In the genomic region with DNA sequence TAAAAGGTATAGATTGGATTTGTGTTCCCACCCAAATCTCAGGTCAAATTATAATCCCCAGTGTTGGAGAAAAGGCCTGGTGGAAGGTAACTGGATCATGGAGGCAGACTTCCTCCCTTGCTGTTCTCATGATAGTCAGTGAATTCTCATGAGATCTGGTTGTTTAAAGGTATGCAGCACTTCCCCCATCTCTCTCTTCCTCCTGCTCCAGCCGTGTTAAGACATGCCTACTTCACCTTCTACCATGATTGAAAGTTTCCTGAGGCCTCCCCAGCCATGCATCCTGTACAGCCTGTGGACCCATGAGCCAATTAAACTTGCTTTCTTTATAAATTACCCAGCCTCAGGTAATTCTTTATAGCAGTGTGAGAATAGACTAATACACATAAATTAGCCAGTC, we compare ENCODE assay signal across 24 cellular contexts. TPM values are rescaled to one million over a fixed set of nuclear protein-coding genes. Genes with fewer than 3 reads are reported as not detected.
DNase-seq lines count a peak whose midpoint lies in the region; ATAC-seq, FAIRE-seq and TF ChIP-seq lines count a peak whose summit lies in the region.
"Had no signal": no experiment of that assay in that cellular context is flagged by ENCODE, and none has a peak within 500 bp of the region (broad histone marks: within the 10 kb centered on the region; RNA-seq: fewer than 3 reads in every experiment).

No MANE protein-coding gene starts in this region.

- dilution Hi-C loops in keratinocyte (cut with MboI; ENCODE audit: extremely low pct_ligation_motif_present, low sequenced_read_pairs), result no loop called here

- no peaks in the 10 kb centered on the region for H3K27me3 ChIP-seq in breast epithelium
- no peaks in the 10 kb centered on the region for H3K27me3 ChIP-seq in bronchial epithelial cell (ENCODE audit: control insufficient read depth, insufficient read depth, low read length)
- no peaks in the 10 kb centered on the region for H3K27me3 ChIP-seq in keratinocyte (ENCODE audit: control insufficient read depth, extremely low read depth, insufficient read depth, low read length)
- H3K27me3 ChIP-seq: BLaER1 treated with 17β-estradiol and CSF1 and Interleukin-3, amounts not matched to agents 10 nM and 100 nM had no signal

- H3K27ac ChIP-seq in breast epithelium (no peak overlapping the region), epithelial cell of prostate (peak overlapping the region; percentile 96), keratinocyte (ENCODE audit: control insufficient read depth, insufficient read depth, low read length) (peak overlapping the region; percentile 96)
- H3K27ac ChIP-seq: 22Rv1; A549; BLaER1 treated with 17β-estradiol and CSF1 and Interleukin-3, amounts not matched to agents 10 nM and 100 nM; C4-2B had no signal

- TF ChIP-seq POLR2A in breast epithelium (IDR thresholded peaks at IDR 0.05), result no peak

- no peaks in the 10 kb centered on the region for H3K9me1 ChIP-seq in keratinocyte (ENCODE audit: control insufficient read depth, extremely low read depth, insufficient read depth, low read length)

- TF ChIP-seq CTCF in MCF 10A (IDR thresholded peaks at IDR 0.05; ENCODE audit: unreplicated experiment), result no peak
- no peak for TF ChIP-seq CTCF in breast epithelium (IDR thresholded peaks at IDR 0.05)
- no peak for TF ChIP-seq CTCF in bronchial epithelial cell (IDR thresholded peaks at IDR 0.05; ENCODE audit: insufficient read depth, low read length, severe bottlenecking)
- TF ChIP-seq CTCF in keratinocyte (optimal IDR thresholded peaks at IDR 0.05 in 1 of 3, IDR thresholded peaks at IDR 0.05 in 1 of 3, conservative IDR thresholded peaks at IDR 0.05 in 1 of 3; ENCODE audit: extremely low read depth in 1 of 3, insufficient read depth in 2 of 3, low read length in 3 of 3), result no peak

- ATAC-seq in natural killer cell treated with Interleukin-12 subunit alpha and Interleukin-12 subunit beta and Interleukin-15 and Interleukin-18, amount 100 ng/mL, for 72 hours, result no peak
- ATAC-seq: A549; CD8-positive, alpha-beta T cell had no signal

- intact Hi-C loops in MCF 10A (cut with micrococcal nuclease), result no loop called here
- intact Hi-C loops in breast epithelium (cut with DNase I; ENCODE audit: low total_unique reads), result no loop called here

- peaks cover 10% of the 10 kb centered on the region for H3K79me2 ChIP-seq in keratinocyte (ENCODE audit: control insufficient read depth, insufficient read depth, low read length)

- BruUV-seq in MCF 10A (replicated peaks; lab: Mats Ljungman, UMichigan), result no TSS peak

- H3K9ac ChIP-seq in keratinocyte (ENCODE audit: control insufficient read depth, extremely low read depth, insufficient read depth, low read length), result peak overlapping the region; percentile 20
- H3K9ac ChIP-seq: BLaER1 treated with 17β-estradiol and CSF1 and Interleukin-3, amounts not matched to agents 10 nM and 100 nM had no signal

- no peak for FAIRE-seq in bronchial epithelial cell (lab: Jason Lieb, UNC)
- peak; percentile 99 for FAIRE-seq in keratinocyte (lab: Jason Lieb, UNC)
- FAIRE-seq: A549, D721Med, G401.6, GM12891, GM19239 had no signal

- POLR2A ChIA-PET in MCF 10A (lab: Yijun Ruan, JAX), result interaction anchor here (1.4 to 6.4 kb wide), 5 partner anchors 11 to 33 kb away, joined by 4 to 40 read pairs (median 10); no protein-coding TSS in a partner anchor
- POLR2A ChIA-PET in HEK293T (lab: Yijun Ruan, JAX), result no interaction called here

- no peaks in the 10 kb centered on the region for H4K20me1 ChIP-seq in keratinocyte (ENCODE audit: control insufficient read depth, extremely low read depth, insufficient read depth, low read length)

- H3K27ac Mint-ChIP-seq in MCF 10A (ENCODE audit: low read depth, unreplicated experiment), result peak overlapping the region; percentile 59
- H3K27ac Mint-ChIP-seq in natural killer cell treated with Interleukin-12 subunit alpha and Interleukin-12 subunit beta and Interleukin-15 and Interleukin-18, amount 100 ng/mL, for 72 hours, result no peak overlapping the region
- H3K27ac Mint-ChIP-seq: B cell; CD4-positive, alpha-beta T cell; CD8-positive, alpha-beta T cell had no signal

- peaks cover 17% of the 10 kb centered on the region for H3K9me3 Mint-ChIP-seq in MCF 10A (ENCODE audit: unreplicated experiment)
- H3K9me3 Mint-ChIP-seq in natural killer cell treated with Interleukin-12 subunit alpha and Interleukin-12 subunit beta and Interleukin-15 and Interleukin-18, amount 100 ng/mL, for 72 hours, result peaks cover 3% of the 10 kb centered on the region

- no peaks in the 10 kb centered on the region for H3K4me1 ChIP-seq in breast epithelium
- H3K4me1 ChIP-seq in keratinocyte (ENCODE audit: control insufficient read depth, extremely low read depth, insufficient read depth, low read length), result peaks cover 46% of the 10 kb centered on the region
- H3K4me1 ChIP-seq: A549, Caco-2 had no signal

- CTCF ChIA-PET in MCF 10A (lab: Yijun Ruan, JAX), result no interaction called here
- CTCF ChIA-PET in HEK293T (lab: Yijun Ruan, JAX), result no interaction called here

- no peaks in the 10 kb centered on the region for H3K36me3 Mint-ChIP-seq in MCF 10A (ENCODE audit: insufficient read depth, unreplicated experiment)
- H3K36me3 Mint-ChIP-seq in natural killer cell treated with Interleukin-12 subunit alpha and Interleukin-12 subunit beta and Interleukin-15 and Interleukin-18, amount 100 ng/mL, for 72 hours, result no peaks in the 10 kb centered on the region
- H3K36me3 Mint-ChIP-seq: CD8-positive, alpha-beta T cell had no signal

- no peak overlapping the region for H3K4me3 ChIP-seq in breast epithelium
- no peak overlapping the region for H3K4me3 ChIP-seq in bronchial epithelial cell (ENCODE audit: low read depth, low read length)
- no peak overlapping the region for H3K4me3 ChIP-seq in keratinocyte (ENCODE audit: control insufficient read depth in 2 of 3, extremely low read depth in 1 of 3, insufficient read depth in 2 of 3, low read depth in 1 of 3, low read length in 3 of 3)
- H3K4me3 ChIP-seq: A549; BLaER1 treated with 17β-estradiol and CSF1 and Interleukin-3, amounts not matched to agents 10 nM and 100 nM had no signal

- peaks cover 28% of the 10 kb centered on the region for H3K4me1 Mint-ChIP-seq in MCF 10A (ENCODE audit: insufficient read depth, unreplicated experiment)
- H3K4me1 Mint-ChIP-seq in natural killer cell treated with Interleukin-12 subunit alpha and Interleukin-12 subunit beta and Interleukin-15 and Interleukin-18, amount 100 ng/mL, for 72 hours (ENCODE audit: low read depth in 2 of 2), result no peaks in the 10 kb centered on the region
- H3K4me1 Mint-ChIP-seq: B cell had no signal

- peak overlapping the region; percentile 42 for H3K4me2 ChIP-seq in keratinocyte (ENCODE audit: control insufficient read depth, extremely low read depth, insufficient read depth, low read depth, low read length)
- H3K4me2 ChIP-seq: A549 had no signal

- no peak overlapping the region for H3K4me3 Mint-ChIP-seq in MCF 10A (ENCODE audit: unreplicated experiment)
- H3K4me3 Mint-ChIP-seq in natural killer cell treated with Interleukin-12 subunit alpha and Interleukin-12 subunit beta and Interleukin-15 and Interleukin-18, amount 100 ng/mL, for 72 hours, result no peak overlapping the region
- H3K4me3 Mint-ChIP-seq: B cell; CD4-positive, alpha-beta T cell; CD8-positive, alpha-beta T cell had no signal

- DNase-seq in MCF 10A (ENCODE audit: unreplicated experiment), result no peak
- DNase-seq in breast epithelium (ENCODE audit: low spot score in 2 of 2), result no peak
- DNase-seq in bronchial epithelial cell (ENCODE audit: low read depth), result peak; percentile 81
- DNase-seq in epithelial cell of prostate (ENCODE audit: low read depth, low spot score), result peak; percentile 39
- DNase-seq in keratinocyte (ENCODE audit: low read depth, low spot score), result no peak
- DNase-seq in HEK293T (ENCODE audit: extremely low spot score), result no peak
- no peak for DNase-seq in natural killer cell treated with Interleukin-12 subunit alpha and Interleukin-12 subunit beta and Interleukin-15 and Interleukin-18, amount 100 ng/mL, for 72 hours (ENCODE audit: low spot score)
- DNase-seq in NCI-H2107 treated with DMSO at 0.1 percent for 48 hours (lab: John Stamatoyannopoulos, UW; ENCODE audit: unreplicated experiment), result no peak
- DNase-seq: AML-193; Caco-2; Calu3; CD4-positive, alpha-beta T cell; CD8-positive, alpha-beta T cell; DMS79 treated with DMSO at 0.1 percent for 48 hours; GF-D8 had no signal

- H3K36me3 ChIP-seq in breast epithelium, result no peaks in the 10 kb centered on the region
- H3K36me3 ChIP-seq in bronchial epithelial cell (ENCODE audit: control insufficient read depth, insufficient read depth, low read length), result no peaks in the 10 kb centered on the region
- no peaks in the 10 kb centered on the region for H3K36me3 ChIP-seq in keratinocyte (ENCODE audit: control insufficient read depth in 2 of 2, extremely low read depth in 1 of 2, insufficient read depth in 2 of 2, low read length in 2 of 2)

- peaks cover 9 to 14% of the 10 kb centered on the region in 2 donors for H3K9me3 ChIP-seq in breast epithelium
- peaks cover 4% of the 10 kb centered on the region for H3K9me3 ChIP-seq in keratinocyte (ENCODE audit: control insufficient read depth, low read depth, low read length)
- H3K9me3 ChIP-seq: A549, Caco-2 had no signal

- peak overlapping the region; percentile 29 for H2AFZ ChIP-seq in keratinocyte (ENCODE audit: control insufficient read depth, low read length)

- H3K27me3 Mint-ChIP-seq in MCF 10A (ENCODE audit: insufficient read depth, unreplicated experiment), result no peaks in the 10 kb centered on the region
- peaks cover 6 to 26% of the 10 kb centered on the region in 2 donors for H3K27me3 Mint-ChIP-seq in natural killer cell treated with Interleukin-12 subunit alpha and Interleukin-12 subunit beta and Interleukin-15 and Interleukin-18, amount 100 ng/mL, for 72 hours

RNA-seq across cellular contexts. Expression of gene HTR7, which starts 39.1 kb away (rescaled TPM):
- 14.1 and 15.3 TPM in 2 replicates for total RNA-seq in MCF 10A (2022)
- 1 to 10 TPM in 2 of 3 donors, under 1 TPM in 1; 0.66 to 1.8 (median 1.8) TPM for total RNA-seq in breast epithelium
- total RNA-seq in bronchial epithelial cell, result 15.5 and 16.3 TPM in 2 replicates
- 9.0 to 12.7 TPM (median 12.2 TPM) in 3 replicates for polyA plus RNA-seq in keratinocyte
- polyA plus RNA-seq in keratinocyte (2011; ENCODE audit: low read depth), result 5.1 TPM
- polyA plus RNA-seq in keratinocyte (2011; cell fraction: cytosol; rRNA removed), result 8.5 and 11.4 TPM in 2 replicates
- polyA plus RNA-seq in keratinocyte (2011; cell fraction: nucleus; rRNA removed), result 11.7 and 12.2 TPM in 2 replicates
- 6.4 and 10.8 TPM in 2 replicates for polyA plus RNA-seq in keratinocyte (2012; ENCODE audit: low replicate concordance)
- 11.2 to 20.1 TPM (median 17.2 TPM) in 3 replicates for polyA minus RNA-seq in keratinocyte
- 9.4 TPM for polyA minus RNA-seq in keratinocyte (2011; cell fraction: cytosol; rRNA and poly(A)+ RNA removed)
- 19.1 and 29.4 TPM in 2 replicates for polyA minus RNA-seq in keratinocyte (2011; cell fraction: nucleus; rRNA and poly(A)+ RNA removed)
- total RNA-seq in natural killer cell treated with Interleukin-12 subunit alpha and Interleukin-12 subunit beta and Interleukin-15 and Interleukin-18, amount 100 ng/mL, for 72 hours, result under 1 TPM in 1 of 2 donors, not detected in 1; 0.62 TPM
- total RNA-seq: B cell; Caco-2; CD8-positive, alpha-beta T cell had no signal

RNA-seq across cellular contexts. Expression of gene RPP30, which starts 53.0 kb away (rescaled TPM):
- total RNA-seq in MCF 10A (2022) (39.9 and 41.8 TPM in 2 replicates), breast epithelium (10 to 100 TPM; 31.8 to 48.7 (median 40.3) TPM), bronchial epithelial cell (24.1 and 25.0 TPM in 2 replicates)
- 26.4 to 48.6 TPM (median 34.2 TPM) in 3 replicates for polyA plus RNA-seq in keratinocyte
- 8.2 TPM for polyA plus RNA-seq in keratinocyte (2011; ENCODE audit: low read depth)
- polyA plus RNA-seq in keratinocyte (2011; cell fraction: cytosol; rRNA removed), result 23.0 and 35.5 TPM in 2 replicates
- 22.6 and 27.2 TPM in 2 replicates for polyA plus RNA-seq in keratinocyte (2011; cell fraction: nucleus; rRNA removed)
- polyA plus RNA-seq in keratinocyte (2012; ENCODE audit: low replicate concordance), result 39.2 and 41.6 TPM in 2 replicates
- 6.5 to 45.7 TPM (median 22.4 TPM) in 3 replicates for polyA minus RNA-seq in keratinocyte
- polyA minus RNA-seq in keratinocyte (2011; cell fraction: cytosol; rRNA and poly(A)+ RNA removed), result 20.9 TPM
- 14.4 and 20.7 TPM in 2 replicates for polyA minus RNA-seq in keratinocyte (2011; cell fraction: nucleus; rRNA and poly(A)+ RNA removed)
- total RNA-seq in natural killer cell treated with Interleukin-12 subunit alpha and Interleukin-12 subunit beta and Interleukin-15 and Interleukin-18, amount 100 ng/mL, for 72 hours, result 10 to 100 TPM; 46.9 to 69.7 TPM

Comparison
In these comparisons a context has a peak if more than half of its experiments do, and no peak if none do; other contexts are left out.
1. DNase-seq: peak in bronchial epithelial cell (single experiment) and epithelial cell of prostate (single experiment); none in MCF 10A (single experiment), breast epithelium (0 of 2), keratinocyte (single experiment), HEK293T (single experiment), natural killer cell treated with Interleukin-12 subunit alpha and Interleukin-12 subunit beta and Interleukin-15 and Interleukin-18, amount 100 ng/mL, for 72 hours (single experiment) and NCI-H2107 treated with DMSO at 0.1 percent for 48 hours (single experiment).
2. H3K27ac ChIP-seq: peak in epithelial cell of prostate (single experiment) and keratinocyte (single experiment); none in breast epithelium (0 of 2).